Comparison of ENCODE assay signal across 11 cellular contexts in genomic region chr4:48604041-48604440, GRCh38.
"Had no signal": no experiment of that assay in that cellular context is flagged by ENCODE, and none has a peak within 500 bp of the region (broad histone marks: within the 10 kb centered on the region; RNA-seq: fewer than 3 reads in every experiment).

No MANE protein-coding gene starts in this region.

- H3K36me3 ChIP-seq: prostate gland had no signal

- H3K27me3 ChIP-seq: sigmoid colon, spleen, stomach had no signal

- H3K27ac ChIP-seq: left ventricle myocardium inferior, prostate gland, sigmoid colon, spleen, thoracic aorta had no signal

- DNase-seq: activated CD4-positive, alpha-beta T cell treated with anti-CD3 and anti-CD28 coated beads, Interleukin-2, amount 10 ng/mL, durations not matched to agents 7 days and 5 days; activated naive CD4-positive, alpha-beta T cell; activated naive CD8-positive, alpha-beta T cell treated with anti-CD3 and anti-CD28 coated beads, Interleukin-2, amount 50 U/mL, for 24 hours; aorta; left ventricle myocardium inferior; sigmoid colon; spleen; stomach; SW 1271 had no signal

- H3K4me1 ChIP-seq: sigmoid colon, spleen had no signal

- H3K9me3 ChIP-seq: left ventricle myocardium inferior, prostate gland, sigmoid colon, spleen, stomach, thoracic aorta had no signal

- H3K4me3 ChIP-seq: left ventricle myocardium inferior, prostate gland, sigmoid colon, spleen, stomach, thoracic aorta had no signal
